ENCODE assay signal across 28 cellular contexts in the genomic region with DNA sequence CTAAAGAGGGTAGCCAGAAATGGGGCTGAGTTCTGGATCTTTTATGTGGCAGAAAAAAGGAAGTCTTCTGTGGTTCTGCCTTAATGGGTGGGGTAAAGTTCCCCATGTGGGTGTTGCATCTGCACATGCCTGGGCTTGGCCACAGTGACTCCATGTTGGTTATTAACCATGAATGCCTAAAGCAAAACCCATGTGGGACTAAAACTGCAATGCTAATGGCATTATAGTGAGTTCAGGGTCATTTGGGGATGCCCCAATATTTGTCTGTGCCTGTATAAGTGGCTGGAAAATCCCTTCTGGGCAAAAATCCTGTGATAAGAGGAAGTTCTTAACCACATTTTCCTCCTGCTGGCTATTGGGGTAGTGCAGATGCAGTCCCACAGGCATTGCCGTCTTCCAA.
A peak's percentile ranks its signal among the peaks of the same experiment; 100 is the strongest.
DNase-seq lines count a peak whose midpoint lies in the region; ATAC-seq and TF ChIP-seq lines count a peak whose summit lies in the region.
"Had no signal": no experiment of that assay in that cellular context is flagged by ENCODE, and none has a peak within 500 bp of the region (broad histone marks: within the 10 kb centered on the region; RNA-seq: fewer than 3 reads in every experiment).

No MANE protein-coding gene starts in this region.

- POLR2A ChIA-PET in CD8-positive, alpha-beta T cell (lab: Charles Lee): no interaction called here

- H3K36me3 ChIP-seq in mammary epithelial cell (ENCODE audit: insufficient read depth, low read length): no peaks in the 10 kb centered on the region
- no peaks in the 10 kb centered on the region for H3K36me3 ChIP-seq in breast epithelium
- H3K36me3 ChIP-seq in OCI-LY3 (replicated peaks; ENCODE audit: low read depth, low read length): peaks cover 2% of the 10 kb centered on the region
- no peaks in the 10 kb centered on the region for H3K36me3 ChIP-seq in left lung
- no peaks in the 10 kb centered on the region for H3K36me3 ChIP-seq in CD8-positive, alpha-beta T cell (ENCODE audit: insufficient read depth, low read length)
- H3K36me3 ChIP-seq: brain microvascular endothelial cell, suprapubic skin had no signal

- H3K79me2 ChIP-seq in mammary epithelial cell (ENCODE audit: insufficient read depth, low read length): no peaks in the 10 kb centered on the region
- H3K79me2 ChIP-seq in OCI-LY3 (ENCODE audit: low read length): no peaks in the 10 kb centered on the region

- TF ChIP-seq CTCF in mammary epithelial cell (conservative IDR thresholded peaks at IDR 0.05 in 1 of 2, IDR thresholded peaks at IDR 0.05 in 1 of 2; ENCODE audit: extremely low read depth in 1 of 2, insufficient read depth in 1 of 2, low read depth in 1 of 2, low read length in 2 of 2) (no peak), breast epithelium (IDR thresholded peaks at IDR 0.05) (no peak), OCI-LY3 (IDR thresholded peaks at IDR 0.05; ENCODE audit: low read depth, low read length) (no peak), left lung (IDR thresholded peaks at IDR 0.05) (no peak)
- TF ChIP-seq CTCF in CD8-positive, alpha-beta T cell (IDR thresholded peaks at IDR 0.05): no peak

- BruUV-seq in mammary epithelial cell (replicated peaks; lab: Mats Ljungman, UMichigan): no TSS peak

- H3K4me3 Mint-ChIP-seq in activated naive CD8-positive, alpha-beta T cell treated with anti-CD3 and anti-CD28 coated beads, Interleukin-2, amount 50 U/mL, for 24 hours: no peak overlapping the region
- H3K4me3 Mint-ChIP-seq in CD8-positive, alpha-beta T cell: no peak overlapping the region
- H3K4me3 Mint-ChIP-seq: activated CD4-positive, alpha-beta T cell treated with anti-CD3 and anti-CD28 coated beads for 36 hours; activated T-cell treated with anti-CD3 and anti-CD28 coated beads, Interleukin-2, amount 50 U/mL, for 72 hours; effector memory CD8-positive, alpha-beta T cell; HFFc6; natural killer cell; stimulated activated memory B cell treated with anti-CD40 and anti-IgM and Interleukin-4, amounts not matched to agents 10 μg/mL and 1 μg/mL and 100 μg/mL, for 72 hours had no signal

- H3K36me3 Mint-ChIP-seq in activated naive CD8-positive, alpha-beta T cell treated with anti-CD3 and anti-CD28 coated beads, Interleukin-2, amount 50 U/mL, for 24 hours (ENCODE audit: low read depth): no peaks in the 10 kb centered on the region
- no peaks in the 10 kb centered on the region for H3K36me3 Mint-ChIP-seq in CD8-positive, alpha-beta T cell
- H3K36me3 Mint-ChIP-seq: IgD-negative memory B cell; stimulated activated memory B cell treated with anti-CD40 and anti-IgM and Interleukin-4, amounts not matched to agents 10 μg/mL and 1 μg/mL and 100 μg/mL, for 72 hours had no signal

- WGBS in mammary epithelial cell (ENCODE audit: low coverage, missing lambda C conversion rate): no CpG with 5 or more reads among the region's 1 CpG

- ATAC-seq in HG02852 (IDR thresholded peaks at IDR 0.05; ENCODE audit: unreplicated experiment): peak; percentile 55
- no peak for ATAC-seq in left lung
- ATAC-seq in activated naive CD8-positive, alpha-beta T cell treated with anti-CD3 and anti-CD28 coated beads, Interleukin-2, amount 50 U/mL, for 24 hours: no peak
- no peak for ATAC-seq in CD8-positive, alpha-beta T cell
- ATAC-seq: activated CD4-positive, alpha-beta T cell treated with anti-CD3 and anti-CD28 coated beads for 36 hours; activated T-cell treated with anti-CD3 and anti-CD28 coated beads, Interleukin-2, amount 50 U/mL, for 72 hours; effector memory CD8-positive, alpha-beta T cell; esophagus mucosa; natural killer cell; Panc1; stimulated activated memory B cell treated with anti-CD40 and anti-IgM and Interleukin-4, amounts not matched to agents 10 μg/mL and 1 μg/mL and 100 μg/mL, for 72 hours had no signal

- H3K27me3 ChIP-seq in mammary epithelial cell (ENCODE audit: insufficient read depth, low read length) (no peaks in the 10 kb centered on the region), breast epithelium (no peaks in the 10 kb centered on the region), OCI-LY3 (ENCODE audit: low read depth, low read length) (no peaks in the 10 kb centered on the region), left lung (no peaks in the 10 kb centered on the region)
- H3K27me3 ChIP-seq in CD8-positive, alpha-beta T cell (ENCODE audit: insufficient read depth, low read length): no peaks in the 10 kb centered on the region
- H3K27me3 ChIP-seq: brain microvascular endothelial cell, suprapubic skin had no signal

- no peak overlapping the region for H3K4me2 ChIP-seq in mammary epithelial cell (ENCODE audit: insufficient read depth, low read depth, low read length)
- H3K4me2 ChIP-seq in OCI-LY3 (ENCODE audit: low read length): no peak overlapping the region; the same call in 1 of the 2 replicates

- no peaks in the 10 kb centered on the region for H3K27me3 Mint-ChIP-seq in activated naive CD8-positive, alpha-beta T cell treated with anti-CD3 and anti-CD28 coated beads, Interleukin-2, amount 50 U/mL, for 24 hours
- H3K27me3 Mint-ChIP-seq in CD8-positive, alpha-beta T cell (ENCODE audit: low read depth): no peaks in the 10 kb centered on the region
- H3K27me3 Mint-ChIP-seq: activated CD4-positive, alpha-beta T cell treated with anti-CD3 and anti-CD28 coated beads for 36 hours; effector memory CD8-positive, alpha-beta T cell; IgD-negative memory B cell; stimulated activated memory B cell treated with anti-CD40 and anti-IgM and Interleukin-4, amounts not matched to agents 10 μg/mL and 1 μg/mL and 100 μg/mL, for 72 hours had no signal

- CTCF ChIA-PET in mammary epithelial cell (lab: Charles Lee; ENCODE audit: low non-redundant PET): no interaction called here
- CTCF ChIA-PET in CD8-positive, alpha-beta T cell (lab: Charles Lee): no interaction called here

- peaks cover 6% of the 10 kb centered on the region for H3K4me1 ChIP-seq in mammary epithelial cell (ENCODE audit: insufficient read depth, low read length)
- no peaks in the 10 kb centered on the region for H3K4me1 ChIP-seq in breast epithelium
- peaks cover 12% of the 10 kb centered on the region for H3K4me1 ChIP-seq in OCI-LY3 (ENCODE audit: low read length)
- no peaks in the 10 kb centered on the region for H3K4me1 ChIP-seq in left lung
- no peaks in the 10 kb centered on the region for H3K4me1 ChIP-seq in CD8-positive, alpha-beta T cell (ENCODE audit: insufficient read depth, low read length)
- H3K4me1 ChIP-seq: suprapubic skin had no signal

- H2AFZ ChIP-seq in mammary epithelial cell (ENCODE audit: low read depth, low read length) (peak overlapping the region; percentile 84), OCI-LY3 (ENCODE audit: low read depth, low read length) (no peak overlapping the region)
- H2AFZ ChIP-seq: GM23248 had no signal

- intact Hi-C loops in mammary epithelial cell (cut with micrococcal nuclease) (no loop called here), breast epithelium (cut with DNase I; ENCODE audit: low total_unique reads) (loop anchor here (5.0 kb wide), 1 partner anchor 120 kb away; no protein-coding TSS in a partner anchor), left lung (cut with DNase I) (no loop called here)
- intact Hi-C loops in CD8-positive, alpha-beta T cell (cut with DNase I, micrococcal nuclease): no loop called here

- dilution Hi-C loops in mammary epithelial cell (cut with HindIII; ENCODE audit: low sequenced_read_pairs): no loop called here

- H3K27ac ChIP-seq in mammary epithelial cell (ENCODE audit: insufficient read depth, low read depth, low read length): no peak overlapping the region
- H3K27ac ChIP-seq in breast epithelium: no peak overlapping the region
- peak overlapping the region; percentile 46; the same call in 1 of the 2 replicates for H3K27ac ChIP-seq in OCI-LY3 (ENCODE audit: low read length)
- H3K27ac ChIP-seq in left lung: no peak overlapping the region
- no peak overlapping the region for H3K27ac ChIP-seq in CD8-positive, alpha-beta T cell (ENCODE audit: low read depth, low read length)
- H3K27ac ChIP-seq: brain microvascular endothelial cell, GM23248, suprapubic skin had no signal

- no peak for TF ChIP-seq POLR2A in breast epithelium (IDR thresholded peaks at IDR 0.05)

- H4K20me1 ChIP-seq in mammary epithelial cell (ENCODE audit: insufficient read depth, low read length) (no peaks in the 10 kb centered on the region), OCI-LY3 (ENCODE audit: insufficient read depth, low read length) (no peaks in the 10 kb centered on the region)

- peak; percentile 17 for DNase-seq in mammary epithelial cell
- DNase-seq in breast epithelium (ENCODE audit: low spot score in 2 of 2): no peak
- no peak for DNase-seq in G401 (ENCODE audit: low spot score)
- no peak for DNase-seq in left lung
- DNase-seq in activated naive CD8-positive, alpha-beta T cell treated with anti-CD3 and anti-CD28 coated beads, Interleukin-2, amount 50 U/mL, for 24 hours: no peak
- DNase-seq in CD8-positive, alpha-beta T cell: no peak
- DNase-seq: activated CD4-positive, alpha-beta T cell treated with anti-CD3 and anti-CD28 coated beads for 36 hours; activated naive CD4-positive, alpha-beta T cell treated with Interleukin-2 at 50 U/mL for 16 hours; activated T-cell treated with anti-CD3 and anti-CD28 coated beads, Interleukin-2, amount 50 U/mL, for 72 hours; brain microvascular endothelial cell; DMS53; effector memory CD8-positive, alpha-beta T cell; GM23248; HFFc6; natural killer cell; NCI-H1417 treated with DMSO at 0.1 percent for 48 hours; NCI-H2081 treated with DMSO at 0.1 percent for 48 hours; retina; SHP77 treated with DMSO at 0.1 percent for 48 hours; small intestine; stimulated activated CD4-positive, alpha-beta T cell treated with anti-CD3 and anti-CD28 coated beads, Interleukin-4, amount 100 ng/mL, for 1 hour had no signal

- peaks cover 8% of the 10 kb centered on the region for H3K9me3 Mint-ChIP-seq in activated naive CD8-positive, alpha-beta T cell treated with anti-CD3 and anti-CD28 coated beads, Interleukin-2, amount 50 U/mL, for 24 hours
- H3K9me3 Mint-ChIP-seq in CD8-positive, alpha-beta T cell: peaks cover 10% of the 10 kb centered on the region

- H3K4me3 ChIP-seq in mammary epithelial cell (replicated peaks in 1 of 3; ENCODE audit: insufficient read depth in 1 of 3, low read depth in 2 of 3, low read length in 3 of 3) (no peak overlapping the region), breast epithelium (no peak overlapping the region), OCI-LY3 (ENCODE audit: low read length) (no peak overlapping the region), left lung (no peak overlapping the region)
- H3K4me3 ChIP-seq in CD8-positive, alpha-beta T cell (ENCODE audit: low read depth, low read length): no peak overlapping the region
- H3K4me3 ChIP-seq: GM23248, suprapubic skin had no signal

- in situ Hi-C loops in mammary epithelial cell (cut with MboI; ENCODE audit: low sequenced_read_pairs in 2 of 2) (no loop called here), G401 (cut with HindIII; ENCODE audit: low sequenced_read_pairs) (no loop called here)

- H3K4me1 Mint-ChIP-seq in activated naive CD8-positive, alpha-beta T cell treated with anti-CD3 and anti-CD28 coated beads, Interleukin-2, amount 50 U/mL, for 24 hours: no peaks in the 10 kb centered on the region
- H3K4me1 Mint-ChIP-seq in CD8-positive, alpha-beta T cell (ENCODE audit: low read depth): no peaks in the 10 kb centered on the region
- H3K4me1 Mint-ChIP-seq: activated CD4-positive, alpha-beta T cell treated with anti-CD3 and anti-CD28 coated beads for 36 hours; natural killer cell; stimulated activated memory B cell treated with anti-CD40 and anti-IgM and Interleukin-4, amounts not matched to agents 10 μg/mL and 1 μg/mL and 100 μg/mL, for 72 hours had no signal

- H3K9ac ChIP-seq in mammary epithelial cell (ENCODE audit: insufficient read depth, low read length) (no peak overlapping the region), OCI-LY3 (ENCODE audit: low read length) (no peak overlapping the region)
- H3K9ac ChIP-seq: GM23248 had no signal

- no peak overlapping the region for H3K27ac Mint-ChIP-seq in activated naive CD8-positive, alpha-beta T cell treated with anti-CD3 and anti-CD28 coated beads, Interleukin-2, amount 50 U/mL, for 24 hours
- H3K27ac Mint-ChIP-seq in CD8-positive, alpha-beta T cell: no peak overlapping the region
- H3K27ac Mint-ChIP-seq: activated CD4-positive, alpha-beta T cell treated with anti-CD3 and anti-CD28 coated beads for 36 hours; activated T-cell treated with anti-CD3 and anti-CD28 coated beads, Interleukin-2, amount 50 U/mL, for 72 hours; effector memory CD8-positive, alpha-beta T cell; HFFc6; IgD-negative memory B cell; natural killer cell; stimulated activated memory B cell treated with anti-CD40 and anti-IgM and Interleukin-4, amounts not matched to agents 10 μg/mL and 1 μg/mL and 100 μg/mL, for 72 hours had no signal

- H3K9me3 ChIP-seq in mammary epithelial cell (replicated peaks; ENCODE audit: insufficient read depth, low read length) (no peaks in the 10 kb centered on the region), breast epithelium (peaks cover 0 to 4% of the 10 kb centered on the region in 2 donors), OCI-LY3 (ENCODE audit: insufficient read depth, low read length) (no peaks in the 10 kb centered on the region), left lung (peaks cover 0 to 5% of the 10 kb centered on the region in 2 donors)
- no peaks in the 10 kb centered on the region for H3K9me3 ChIP-seq in CD8-positive, alpha-beta T cell (ENCODE audit: low read length)
- H3K9me3 ChIP-seq: suprapubic skin had no signal
